8 cellular contexts compared by ENCODE assay signal in genomic region chr10:3668276-3668960, GRCh38.
A peak's percentile ranks its signal among the peaks of the same experiment; 100 is the strongest.
DNase-seq lines count a peak whose midpoint lies in the region; ATAC-seq and TF ChIP-seq lines count a peak whose summit lies in the region.

No MANE protein-coding gene starts in this region.

- H3K36me3 Mint-ChIP-seq in activated CD4-positive, alpha-beta T cell treated with anti-CD3 and anti-CD28 coated beads for 36 hours (ENCODE audit: low read depth): no peaks in the 10 kb centered on the region
- H3K36me3 Mint-ChIP-seq in natural killer cell treated with Interleukin-12 subunit alpha and Interleukin-12 subunit beta and Interleukin-15 and Interleukin-18, amount 100 ng/mL, for 72 hours: no peaks in the 10 kb centered on the region

- peaks cover 41% of the 10 kb centered on the region for H3K4me1 Mint-ChIP-seq in activated CD4-positive, alpha-beta T cell treated with anti-CD3 and anti-CD28 coated beads for 36 hours
- peaks cover 30 to 34% of the 10 kb centered on the region in 2 donors for H3K4me1 Mint-ChIP-seq in natural killer cell treated with Interleukin-12 subunit alpha and Interleukin-12 subunit beta and Interleukin-15 and Interleukin-18, amount 100 ng/mL, for 72 hours (ENCODE audit: low read depth in 2 of 2)

- DNase-seq in activated CD4-positive, alpha-beta T cell treated with anti-CD3 and anti-CD28 coated beads for 36 hours: peak; percentile 79
- DNase-seq in effector CD4-positive, alpha-beta T cell: peak; percentile 57
- peak; percentile 69 for DNase-seq in natural killer cell treated with Interleukin-12 subunit alpha and Interleukin-12 subunit beta and Interleukin-15 and Interleukin-18, amount 100 ng/mL, for 72 hours (ENCODE audit: low spot score)
- DNase-seq in ureter (ENCODE audit: low spot score): peak; percentile 67
- no peak for DNase-seq in GM20000 (ENCODE audit: low spot score)
- DNase-seq in NCI-H524 (lab: John Stamatoyannopoulos, UW): no peak

- H3K4me3 Mint-ChIP-seq in activated CD4-positive, alpha-beta T cell treated with anti-CD3 and anti-CD28 coated beads for 36 hours: peak overlapping the region; percentile 67
- H3K4me3 Mint-ChIP-seq in natural killer cell treated with Interleukin-12 subunit alpha and Interleukin-12 subunit beta and Interleukin-15 and Interleukin-18, amount 100 ng/mL, for 72 hours: peak overlapping the region; percentile 86

- ATAC-seq in HG02610 (IDR thresholded peaks at IDR 0.05; ENCODE audit: unreplicated experiment): peak; percentile 64
- ATAC-seq in activated CD4-positive, alpha-beta T cell treated with anti-CD3 and anti-CD28 coated beads for 36 hours: peak; percentile 90
- ATAC-seq in natural killer cell treated with Interleukin-12 subunit alpha and Interleukin-12 subunit beta and Interleukin-15 and Interleukin-18, amount 100 ng/mL, for 72 hours: peak; percentile 85 to 87
- ATAC-seq in GM21367 (IDR thresholded peaks at IDR 0.05; ENCODE audit: unreplicated experiment): no peak

- no peak for TF ChIP-seq CTCF in GM20000 (IDR thresholded peaks at IDR 0.05; ENCODE audit: extremely low read depth, missing control alignments)

- POLR2A ChIA-PET in activated CD4-positive, alpha-beta T cell treated with anti-CD3 and anti-CD28 coated beads for 36 hours (lab: Charles Lee): interaction anchor here (0.9 kb wide), 1 partner anchor 72 kb away, joined by 4 read pairs; no protein-coding TSS in a partner anchor

- intact Hi-C loops in activated CD4-positive, alpha-beta T cell treated with anti-CD3 and anti-CD28 coated beads for 36 hours (cut with DNase I, micrococcal nuclease): loop anchor here (1.0 to 5.0 kb wide), 5 partner anchors 45 to 114 kb away; no protein-coding TSS in a partner anchor

- no peaks in the 10 kb centered on the region for H3K9me3 Mint-ChIP-seq in activated CD4-positive, alpha-beta T cell treated with anti-CD3 and anti-CD28 coated beads for 36 hours (ENCODE audit: low read depth)
- no peaks in the 10 kb centered on the region for H3K9me3 Mint-ChIP-seq in natural killer cell treated with Interleukin-12 subunit alpha and Interleukin-12 subunit beta and Interleukin-15 and Interleukin-18, amount 100 ng/mL, for 72 hours

- peak overlapping the region; percentile 81 for H3K27ac Mint-ChIP-seq in activated CD4-positive, alpha-beta T cell treated with anti-CD3 and anti-CD28 coated beads for 36 hours
- H3K27ac Mint-ChIP-seq in natural killer cell treated with Interleukin-12 subunit alpha and Interleukin-12 subunit beta and Interleukin-15 and Interleukin-18, amount 100 ng/mL, for 72 hours: peak overlapping the region; percentile 85 to 95

- H3K27me3 Mint-ChIP-seq in activated CD4-positive, alpha-beta T cell treated with anti-CD3 and anti-CD28 coated beads for 36 hours: no peaks in the 10 kb centered on the region
- H3K27me3 Mint-ChIP-seq in natural killer cell treated with Interleukin-12 subunit alpha and Interleukin-12 subunit beta and Interleukin-15 and Interleukin-18, amount 100 ng/mL, for 72 hours: peaks cover 6 to 7% of the 10 kb centered on the region in 2 donors

- CTCF ChIA-PET in activated CD4-positive, alpha-beta T cell treated with anti-CD3 and anti-CD28 coated beads for 36 hours (lab: Charles Lee): no interaction called here

Comparison
In these comparisons a context has a peak if more than half of its experiments do, and no peak if none do; other contexts are left out.
1. DNase-seq: peak in activated CD4-positive, alpha-beta T cell treated with anti-CD3 and anti-CD28 coated beads for 36 hours (single experiment), effector CD4-positive, alpha-beta T cell (single experiment), natural killer cell treated with Interleukin-12 subunit alpha and Interleukin-12 subunit beta and Interleukin-15 and Interleukin-18, amount 100 ng/mL, for 72 hours (single experiment) and ureter (single experiment); none in GM20000 (single experiment) and NCI-H524 (0 of 2).